In genomic region chr9:130287736-130288135, GRCh38 we compare ENCODE assay signal across 1 cellular context.
TF ChIP-seq lines count a peak whose summit lies in the region.

No MANE protein-coding gene starts in this region.

TF ChIP-seq in IMR-90, 13 proteins besides CTCF, POLR2A, EP300 and RAD21 (continued from another document):
- TF ChIP-seq ELK1 (IDR thresholded peaks at IDR 0.05; ENCODE audit: borderline replicate concordance, low read depth, low read length) = no peak
- TF ChIP-seq SMC3 (IDR thresholded peaks at IDR 0.05; ENCODE audit: low read depth, low read length) = no peak
TF ChIP-seq in IMR-90: peak in this region for 0.
